Comparison of ENCODE assay signal across 16 cellular contexts in genomic region chr10:107728807-107729206, GRCh38.
DNase-seq lines count a peak whose midpoint lies in the region; ATAC-seq and TF ChIP-seq lines count a peak whose summit lies in the region.
"Had no signal": no experiment of that assay in that cellular context is flagged by ENCODE, and none has a peak within 500 bp of the region (broad histone marks: within the 10 kb centered on the region; RNA-seq: fewer than 3 reads in every experiment).

No MANE protein-coding gene starts in this region.

- peaks cover 39% of the 10 kb centered on the region for H3K9me3 Mint-ChIP-seq in activated T-helper 2 cell treated with anti-CD3 and anti-CD28 coated beads, Interferon-gamma antibody, Interleukin-2, Interleukin-4, amounts not matched to agents 10 μg/mL and 5 μg/mL and 100 μg/mL, durations not matched to agents 14 hours and 24 hours and 36 hours

- TF ChIP-seq CTCF in body of pancreas (IDR thresholded peaks at IDR 0.05): no peak
- TF ChIP-seq CTCF in upper lobe of right lung (IDR thresholded peaks at IDR 0.05): no peak

- in situ Hi-C loops in ACHN (cut with HindIII; ENCODE audit: low pct_ligation_motif_present, low pct_unique_long_range_greater_than_20kb, low sequenced_read_pairs): no loop called here

- H3K36me3 ChIP-seq in body of pancreas (replicated peaks in 1 of 2; ENCODE audit: insufficient read depth in 1 of 2, low read depth in 2 of 2) (no peaks in the 10 kb centered on the region), upper lobe of right lung (no peaks in the 10 kb centered on the region)
- H3K36me3 ChIP-seq: right atrium auricular region, tibial nerve, WERI-Rb-1 had no signal

- H3K9me3 ChIP-seq in body of pancreas (peaks cover 0 to under 1% (median 0%) of the 10 kb centered on the region in 3 donors), upper lobe of right lung (no peaks in the 10 kb centered on the region)

- no peak overlapping the region for H3K4me3 Mint-ChIP-seq in activated T-helper 2 cell treated with anti-CD3 and anti-CD28 coated beads, Interferon-gamma antibody, Interleukin-2, Interleukin-4, amounts not matched to agents 10 μg/mL and 5 μg/mL and 100 μg/mL, durations not matched to agents 14 hours and 24 hours and 36 hours (ENCODE audit: low read depth)
- H3K4me3 Mint-ChIP-seq: brain, neural crest cell had no signal

- H3K27ac ChIP-seq in body of pancreas: no peak overlapping the region
- no peak overlapping the region for H3K27ac ChIP-seq in upper lobe of right lung
- H3K27ac ChIP-seq: C4-2B, right atrium auricular region, tibial nerve, WERI-Rb-1 had no signal

- H3K4me3 ChIP-seq in body of pancreas (no peak overlapping the region), upper lobe of right lung (no peak overlapping the region)
- H3K4me3 ChIP-seq: right atrium auricular region, tibial nerve had no signal

- intact Hi-C loops in body of pancreas (cut with DNase I) (no loop called here), upper lobe of right lung (cut with DNase I) (no loop called here)
- intact Hi-C loops in activated T-helper 2 cell treated with anti-CD3 and anti-CD28 coated beads, Interferon-gamma antibody, Interleukin-2, Interleukin-4, amounts not matched to agents 10 μg/mL and 5 μg/mL and 100 μg/mL, durations not matched to agents 14 hours and 24 hours and 36 hours (cut with micrococcal nuclease): no loop called here

- no peak for TF ChIP-seq POLR2A in body of pancreas (IDR thresholded peaks at IDR 0.05)

- H3K27me3 ChIP-seq in body of pancreas (no peaks in the 10 kb centered on the region), upper lobe of right lung (no peaks in the 10 kb centered on the region)
- H3K27me3 ChIP-seq: right atrium auricular region, tibial nerve had no signal

- H3K27ac Mint-ChIP-seq in activated T-helper 2 cell treated with anti-CD3 and anti-CD28 coated beads, Interferon-gamma antibody, Interleukin-2, Interleukin-4, amounts not matched to agents 10 μg/mL and 5 μg/mL and 100 μg/mL, durations not matched to agents 14 hours and 24 hours and 36 hours: no peak overlapping the region
- H3K27ac Mint-ChIP-seq: brain had no signal

- WGBS in body of pancreas, 2 donors: 22 to 28% methylated on average over 5 of the region's 5 CpGs

- DNase-seq in body of pancreas (no peak), upper lobe of right lung (no peak), NCI-H2227 treated with DMSO at 0.1 percent for 48 hours (lab: John Stamatoyannopoulos, UW) (no peak), ACHN (no peak)
- DNase-seq in activated T-helper 2 cell treated with anti-CD3 and anti-CD28 coated beads, Interferon-gamma antibody, Interleukin-2, Interleukin-4, amounts not matched to agents 10 μg/mL and 5 μg/mL and 100 μg/mL, durations not matched to agents 14 hours and 24 hours and 36 hours (ENCODE audit: low spot score): no peak
- DNase-seq: activated gamma-delta T cell treated with Interleukin-2 at 50 U/mL for 16 hours; effector CD8-positive, alpha-beta T cell; HCEC 1CT; WERI-Rb-1 had no signal

- H3K4me1 ChIP-seq in body of pancreas (no peaks in the 10 kb centered on the region), upper lobe of right lung (no peaks in the 10 kb centered on the region)
- H3K4me1 ChIP-seq: right atrium auricular region had no signal

- H3K4me1 Mint-ChIP-seq in activated T-helper 2 cell treated with anti-CD3 and anti-CD28 coated beads, Interferon-gamma antibody, Interleukin-2, Interleukin-4, amounts not matched to agents 10 μg/mL and 5 μg/mL and 100 μg/mL, durations not matched to agents 14 hours and 24 hours and 36 hours (ENCODE audit: low read depth): no peaks in the 10 kb centered on the region
- H3K4me1 Mint-ChIP-seq: neural crest cell had no signal

- H3K36me3 Mint-ChIP-seq in activated T-helper 2 cell treated with anti-CD3 and anti-CD28 coated beads, Interferon-gamma antibody, Interleukin-2, Interleukin-4, amounts not matched to agents 10 μg/mL and 5 μg/mL and 100 μg/mL, durations not matched to agents 14 hours and 24 hours and 36 hours (ENCODE audit: low read depth): no peaks in the 10 kb centered on the region
- H3K36me3 Mint-ChIP-seq: brain had no signal

- ATAC-seq in GM19467 (IDR thresholded peaks at IDR 0.05; ENCODE audit: unreplicated experiment) (peak; percentile 90), HG03432 (IDR thresholded peaks at IDR 0.05; ENCODE audit: unreplicated experiment) (peak; percentile 60), body of pancreas (peak; percentile 21), upper lobe of right lung (peak; percentile 65)

- no peaks in the 10 kb centered on the region for H3K27me3 Mint-ChIP-seq in activated T-helper 2 cell treated with anti-CD3 and anti-CD28 coated beads, Interferon-gamma antibody, Interleukin-2, Interleukin-4, amounts not matched to agents 10 μg/mL and 5 μg/mL and 100 μg/mL, durations not matched to agents 14 hours and 24 hours and 36 hours (ENCODE audit: low read depth)

Comparison
In these comparisons a context has a peak if more than half of its experiments do, and no peak if none do; other contexts are left out.
1. ATAC-seq: peak in every context shown above with its lines; median percentile 90 in GM19467; 65 in upper lobe of right lung; 60 in HG03432; 21 in body of pancreas.